In the genomic region with DNA sequence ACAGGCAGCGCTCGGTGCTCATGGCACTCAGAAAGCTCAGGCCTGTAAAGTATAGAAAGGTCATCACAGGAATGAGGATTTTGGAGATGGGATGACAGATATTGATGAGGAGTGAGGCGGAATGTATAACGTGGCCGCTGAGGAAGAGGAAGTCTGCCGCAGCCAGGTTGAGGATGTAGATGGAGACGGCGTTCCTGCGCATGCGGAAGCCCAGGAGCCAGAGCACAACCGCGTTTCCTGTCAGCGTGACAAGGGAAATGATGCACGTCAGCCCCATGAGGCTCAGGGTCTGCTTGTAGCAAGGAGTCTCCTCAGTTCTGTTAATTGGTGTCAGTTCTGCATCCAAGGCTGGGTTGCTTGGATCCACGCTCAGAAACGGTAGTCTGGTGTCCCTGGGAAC, we compare ENCODE assay signal across 24 cellular contexts. TPM values are rescaled to one million over a fixed set of nuclear protein-coding genes. Genes with fewer than 3 reads are reported as not detected.
"Had no signal": no experiment of that assay in that cellular context is flagged by ENCODE, and none has a peak within 500 bp of the region (broad histone marks: within the 10 kb centered on the region; RNA-seq: fewer than 3 reads in every experiment).

No MANE protein-coding gene starts in this region.

- H3K4me3 ChIP-seq: SJSA1 had no signal

- FAIRE-seq: RCC 7860 had no signal

- H3K4me1 ChIP-seq: SJSA1 had no signal

- DNase-seq: Kasumi-1, MM.1S, NCI-H1092 treated with DMSO at 0.1 percent for 48 hours, NCI-H1417, NCI-H1436 treated with DMSO at 0.1 percent for 48 hours, NCI-H1694, NCI-H187 treated with DMSO at 0.1 percent for 48 hours, NCI-H2029 treated with DMSO at 0.1 percent for 48 hours, NCI-H2227 treated with DMSO at 0.1 percent for 48 hours, NCI-H524 treated with DMSO at 0.1 percent for 48 hours, NCI-H69, NCI-H774, Right ventricle myocardium superior, RPMI8226, SIG-M5, SK-N-SH, T-helper 1 cell had no signal

- H3K9ac ChIP-seq: KMS-11, SK-N-SH had no signal

- H3K27ac ChIP-seq: HL-60, KMS-11, SJSA1 had no signal

- H3K36me3 ChIP-seq: SJSA1 had no signal

- H3K9me3 ChIP-seq: SJSA1, SK-N-SH had no signal

RNA-seq across cellular contexts. Expression of a gene that starts 33.1 kb away (rescaled TPM):
- total RNA-seq: HT-29, M059J, NCI-H460, Right ventricle myocardium superior, SJSA1 had no signal
- polyA plus RNA-seq: SK-N-SH had no signal
